ENCODE assay signal across 13 cellular contexts in genomic region chr5:84260140-84260539, GRCh38.
DNase-seq lines count a peak whose midpoint lies in the region; ATAC-seq, FAIRE-seq and TF ChIP-seq lines count a peak whose summit lies in the region.
"Had no signal": no experiment of that assay in that cellular context is flagged by ENCODE, and none has a peak within 500 bp of the region (broad histone marks: within the 10 kb centered on the region; RNA-seq: fewer than 3 reads in every experiment).

No MANE protein-coding gene starts in this region.

- no peak overlapping the region for H2BK5ac ChIP-seq in H1 (ENCODE audit: low read depth, low read length)

- H3K23ac ChIP-seq in H1 (ENCODE audit: insufficient read length): no peak overlapping the region

- no peak overlapping the region for H3K4me3 Mint-ChIP-seq in GM23338
- H3K4me3 Mint-ChIP-seq: CD4-positive, alpha-beta T cell had no signal

- WGBS in H1 (ENCODE audit: extremely low coverage in 1 of 2, insufficient coverage in 1 of 2, insufficient read length in 1 of 2, insufficient replicate concordance in 2 of 2, low coverage in 1 of 2, low lambda C conversion rate in 2 of 2, missing lambda C conversion rate in 1 of 2), 2 experiments: 100% methylated on average over 1 of the region's 1 CpG; no CpG with 5 or more reads in 1 of the 2 experiments

- no peaks in the 10 kb centered on the region for H3K79me1 ChIP-seq in H1 (ENCODE audit: low read depth, low read length)

- POLR2A ChIA-PET in H1 (lab: Charles Lee; ENCODE audit: partially characterized antibody): no interaction called here

- no peaks in the 10 kb centered on the region for H4K20me1 ChIP-seq in GM23338 (replicated peaks; ENCODE audit: insufficient read depth)
- H4K20me1 ChIP-seq in H1 (replicated peaks in 1 of 2; ENCODE audit: control insufficient read depth in 1 of 2, insufficient read depth in 2 of 2, low read length in 2 of 2): no peaks in the 10 kb centered on the region
- H4K20me1 ChIP-seq in Karpas-422 (ENCODE audit: insufficient read depth, low read depth, low read length): no peaks in the 10 kb centered on the region

- H3K9ac ChIP-seq in H1 (replicated peaks in 1 of 4; ENCODE audit: extremely low read depth in 1 of 4, low read depth in 3 of 4, low read length in 3 of 4) (no peak overlapping the region), Karpas-422 (ENCODE audit: low read length) (no peak overlapping the region)

- FAIRE-seq in H1 (lab: Jason Lieb, UNC): no peak

- H3K23me2 ChIP-seq in H1 (ENCODE audit: low read depth, low read length): no peaks in the 10 kb centered on the region

- H3K4me3 ChIP-seq in GM23338 (no peak overlapping the region), H1 (ENCODE audit: extremely low read depth in 1 of 4, insufficient read depth in 2 of 4, low read depth in 3 of 4, low read length in 4 of 4) (no peak overlapping the region), Karpas-422 (ENCODE audit: low read length) (no peak overlapping the region)

- H2BK20ac ChIP-seq in H1 (ENCODE audit: low read length): no peak overlapping the region

- no peak overlapping the region for H4K8ac ChIP-seq in H1 (ENCODE audit: extremely low read depth, insufficient read depth, low read length)

- no peak overlapping the region for H3K18ac ChIP-seq in H1 (ENCODE audit: extremely low read depth, low read length)

- no peak for TF ChIP-seq EP300 in H1 (IDR thresholded peaks at IDR 0.05; ENCODE audit: borderline replicate concordance in 1 of 2, low read depth in 2 of 2, low read length in 2 of 2)

- H3K27me3 ChIP-seq in GM23338 (ENCODE audit: insufficient read depth): no peaks in the 10 kb centered on the region
- H3K27me3 ChIP-seq in H1 (replicated peaks in 1 of 4; ENCODE audit: control insufficient read depth in 3 of 4, extremely low read depth in 1 of 4, insufficient read depth in 3 of 4, low read length in 3 of 4): no peaks in the 10 kb centered on the region
- H3K27me3 ChIP-seq in Karpas-422 (ENCODE audit: low read length): no peaks in the 10 kb centered on the region

- no peak overlapping the region for H2AK5ac ChIP-seq in H1 (ENCODE audit: low read depth, low read length)

- TF ChIP-seq CTCF in GM23338 (conservative IDR thresholded peaks at IDR 0.05; ENCODE audit: low read depth in 2 of 2): no peak
- TF ChIP-seq CTCF in H1 (IDR thresholded peaks at IDR 0.05; ENCODE audit: control extremely low read depth in 1 of 3, insufficient read depth in 1 of 3, low read depth in 1 of 3, low read length in 3 of 3): no peak

- no peak overlapping the region for H3K56ac ChIP-seq in H1 (replicated peaks; ENCODE audit: insufficient read length, low read depth, low read length)

- ATAC-seq in GM19025 (IDR thresholded peaks at IDR 0.05; ENCODE audit: low read depth, unreplicated experiment) (peak; percentile 33), GM23338 (no peak), HG03196 (IDR thresholded peaks at IDR 0.05; ENCODE audit: unreplicated experiment) (peak; percentile 56)

- H3K27me3 Mint-ChIP-seq in GM23338 (ENCODE audit: insufficient read depth, low read depth, poor library complexity): peaks cover 2% of the 10 kb centered on the region
- H3K27me3 Mint-ChIP-seq: CD4-positive, alpha-beta T cell had no signal

- no peaks in the 10 kb centered on the region for H3F3A ChIP-seq in GM23338 (replicated peaks; ENCODE audit: low read depth)

- H3K27ac ChIP-seq in GM23338 (ENCODE audit: low read depth) (no peak overlapping the region), H1 (ENCODE audit: low read depth, low read length) (no peak overlapping the region), Karpas-422 (ENCODE audit: low read length) (no peak overlapping the region)

- H3K4me1 Mint-ChIP-seq in GM23338: peaks cover 34% of the 10 kb centered on the region

- CTCF ChIA-PET in H1 (lab: Charles Lee; ENCODE audit: partially characterized antibody): no interaction called here

- H3K79me2 ChIP-seq in GM23338 (replicated peaks; ENCODE audit: insufficient read depth) (no peaks in the 10 kb centered on the region), H1 (ENCODE audit: control insufficient read depth in 1 of 2, insufficient read depth in 2 of 2, low read length in 2 of 2) (peaks cover 0 to 5% of the 10 kb centered on the region in 2 experiments; a peak in 1 of 4 replicates), Karpas-422 (ENCODE audit: low read length) (no peaks in the 10 kb centered on the region)

- peak overlapping the region; percentile 59 for H4K91ac ChIP-seq in H1 (replicated peaks; ENCODE audit: insufficient read length, low read length)

- no peak overlapping the region for H2BK15ac ChIP-seq in H1 (ENCODE audit: low read length)

- peak overlapping the region; percentile 30; the same call in 1 of the 2 replicates for H3K27ac Mint-ChIP-seq in GM23338
- H3K27ac Mint-ChIP-seq: CD4-positive, alpha-beta T cell had no signal

- H3K4me2 ChIP-seq in GM23338 (no peak overlapping the region), H1 (ENCODE audit: insufficient read depth in 1 of 2, low read depth in 2 of 2, low read length in 2 of 2) (no peak overlapping the region), Karpas-422 (ENCODE audit: low read depth, low read length, poor library complexity, severe bottlenecking) (no peak overlapping the region)

- H3K9me2 ChIP-seq in GM23338 (ENCODE audit: insufficient read depth) (no peaks in the 10 kb centered on the region), Karpas-422 (replicated peaks; ENCODE audit: insufficient read depth, low read length) (no peaks in the 10 kb centered on the region)

- no peak overlapping the region for H2BK12ac ChIP-seq in H1 (ENCODE audit: low read depth, low read length)

- H4K5ac ChIP-seq in H1 (ENCODE audit: insufficient read length, low read depth, low read length): no peak overlapping the region

- no peak overlapping the region for H2BK120ac ChIP-seq in H1 (replicated peaks; ENCODE audit: low read depth, low read length)

- no peak for TF ChIP-seq RAD21 in H1 (IDR thresholded peaks at IDR 0.05 in 1 of 2, conservative IDR thresholded peaks at IDR 0.05 in 1 of 2; ENCODE audit: low read depth in 2 of 2, low read length in 2 of 2)

- DNase-seq in GM23338 (ENCODE audit: low spot score) (no peak), H1 (ENCODE audit: low read depth in 1 of 2, low spot score in 2 of 2) (no peak), DMS79 (lab: John Stamatoyannopoulos, UW) (no peak), cortex of kidney (lab: John Stamatoyannopoulos, UW) (no peak), Karpas-422 (no peak), KBM-7 (no peak)
- DNase-seq: activated CD8-positive, alpha-beta memory T cell treated with anti-CD3 and anti-CD28 coated beads, Interleukin-2, amount 50 U/mL, for 48 hours; CD4-positive, alpha-beta T cell; mesendoderm; NCI-H526 treated with DMSO at 0.1 percent for 48 hours; trophoblast cell had no signal

- no peak overlapping the region for H3K4ac ChIP-seq in H1 (replicated peaks; ENCODE audit: insufficient read length, low read depth, low read length)

- H2AFZ ChIP-seq in GM23338 (no peak overlapping the region), H1 (ENCODE audit: low read length) (no peak overlapping the region), Karpas-422 (ENCODE audit: low read length) (no peak overlapping the region)

- no peaks in the 10 kb centered on the region for H3K9me3 ChIP-seq in H1 (ENCODE audit: insufficient read depth in 2 of 2, low read depth in 1 of 2, low read length in 1 of 2)
- peaks cover 11% of the 10 kb centered on the region; the same call in 1 of the 2 replicates for H3K9me3 ChIP-seq in Karpas-422 (ENCODE audit: low read length)

- no peaks in the 10 kb centered on the region for H3K9me3 Mint-ChIP-seq in GM23338
- H3K9me3 Mint-ChIP-seq: CD4-positive, alpha-beta T cell had no signal

- in situ Hi-C loops in KBM-7 (cut with MboI; ENCODE audit: low pct_unique_long_range_greater_than_20kb, low sequenced_read_pairs): no loop called here

- TF ChIP-seq POLR2A in H1 (IDR thresholded peaks at IDR 0.05; ENCODE audit: control extremely low read depth in 1 of 2, low read depth in 2 of 2, low read length in 2 of 2): no peak

- H3K36me3 ChIP-seq in GM23338 (ENCODE audit: insufficient read depth) (no peaks in the 10 kb centered on the region), H1 (ENCODE audit: control insufficient read depth in 2 of 4, insufficient read depth in 4 of 4, low read length in 3 of 4) (no peaks in the 10 kb centered on the region), Karpas-422 (ENCODE audit: insufficient read depth, low read length) (no peaks in the 10 kb centered on the region)

- H3K4me1 ChIP-seq in GM23338 (ENCODE audit: insufficient read depth) (peaks cover 17% of the 10 kb centered on the region), H1 (replicated peaks in 1 of 4; ENCODE audit: control insufficient read depth in 3 of 4, insufficient read depth in 4 of 4, low read length in 3 of 4) (peaks cover 0 to 3% (median 0%) of the 10 kb centered on the region in 4 experiments; a peak in 2 of 7 replicates), Karpas-422 (ENCODE audit: low read length) (no peaks in the 10 kb centered on the region)

- H3K36me3 Mint-ChIP-seq in GM23338 (ENCODE audit: low read depth): no peaks in the 10 kb centered on the region

- H3K14ac ChIP-seq in H1 (ENCODE audit: insufficient read length): no peak overlapping the region

TF ChIP-seq in GM23338, 12 proteins besides CTCF, POLR2A, EP300 and RAD21:
- no peak for TF ChIP-seq JUNB (IDR thresholded peaks at IDR 0.05; ENCODE audit: unreplicated experiment)
- no peak for TF ChIP-seq ZNF114 (CRISPR knock-in tag; IDR thresholded peaks at IDR 0.05)

TF ChIP-seq in H1, 55 proteins besides CTCF, POLR2A, EP300 and RAD21:
- TF ChIP-seq ZNF274 (IDR thresholded peaks at IDR 0.05; ENCODE audit: borderline replicate concordance, extremely low read depth, low read length): no peak
- no peak for TF ChIP-seq SIX5 (IDR thresholded peaks at IDR 0.05; ENCODE audit: low read depth, low read length)
- TF ChIP-seq CBX5 (IDR thresholded peaks at IDR 0.05; ENCODE audit: low read depth, low read length): no peak
- TF ChIP-seq RXRA (IDR thresholded peaks at IDR 0.05; ENCODE audit: insufficient read depth, low read depth, low read length): no peak
- TF ChIP-seq ATF3 (IDR thresholded peaks at IDR 0.05; ENCODE audit: insufficient read depth, low read depth, low read length): no peak
- TF ChIP-seq JUND (IDR thresholded peaks at IDR 0.05; ENCODE audit: low read length): no peak
TF ChIP-seq in H1: peak in this region for 0.
